Comparison of ENCODE assay signal across 17 cellular contexts in the genomic region with DNA sequence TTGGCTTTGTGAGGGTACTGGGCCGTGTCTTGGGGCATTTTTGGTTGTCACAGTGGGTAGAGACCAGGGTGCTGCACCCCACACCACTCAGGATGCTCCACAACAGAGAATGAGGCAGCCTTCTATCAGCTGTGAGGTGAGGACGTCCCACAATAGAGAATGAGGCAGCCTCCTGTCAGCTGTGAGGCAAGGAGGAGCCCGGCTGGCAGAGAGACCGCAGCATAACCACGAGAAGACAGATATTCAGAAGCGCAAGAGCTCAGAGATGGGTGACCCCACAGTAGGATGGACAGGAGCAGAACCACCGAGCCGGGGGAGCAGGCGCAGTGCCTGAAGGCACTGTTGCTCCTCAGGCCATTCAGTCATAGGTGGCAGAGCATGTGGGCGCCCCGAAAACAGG. TPM values are rescaled to one million over a fixed set of nuclear protein-coding genes. Genes with fewer than 3 reads are reported as not detected.
DNase-seq lines count a peak whose midpoint lies in the region; ATAC-seq and TF ChIP-seq lines count a peak whose summit lies in the region.
"Had no signal": no experiment of that assay in that cellular context is flagged by ENCODE, and none has a peak within 500 bp of the region (broad histone marks: within the 10 kb centered on the region; RNA-seq: fewer than 3 reads in every experiment).

No MANE protein-coding gene starts in this region.

- no peak for TF ChIP-seq CTCF in lower lobe of right lung (IDR thresholded peaks at IDR 0.05)

- no peaks in the 10 kb centered on the region for H3K27me3 ChIP-seq in mesenchymal stem cell (ENCODE audit: control insufficient read depth in 1 of 2, insufficient read depth in 1 of 2, low read length in 2 of 2)
- no peaks in the 10 kb centered on the region for H3K27me3 ChIP-seq in lower lobe of right lung (ENCODE audit: low read depth)

- H3K9me3 ChIP-seq in T-helper 17 cell (ENCODE audit: control insufficient read depth, low read length, poor library complexity, severe bottlenecking) (no peaks in the 10 kb centered on the region), mesenchymal stem cell (ENCODE audit: control insufficient read depth, low read length) (no peaks in the 10 kb centered on the region), lower lobe of right lung (no peaks in the 10 kb centered on the region)
- H3K9me3 ChIP-seq: Caco-2 had no signal

- ATAC-seq in activated naive CD4-positive, alpha-beta T cell treated with anti-CD3 and anti-CD28 coated beads, Interleukin-2, amount 50 U/mL, for 72 hours, result no peak
- ATAC-seq in T-helper 17 cell (no peak), lower lobe of right lung (no peak), HG02970 (IDR thresholded peaks at IDR 0.05; ENCODE audit: low FRiP score, unreplicated experiment) (no peak)
- no peak for ATAC-seq in stimulated activated effector memory CD8-positive, alpha-beta T cell treated with anti-CD3 and anti-CD28 coated beads, Interleukin-12 subunit alpha, Interleukin-12 subunit beta, amount 100 ng/mL, for 72 hours

- peaks cover 56% of the 10 kb centered on the region for H3K79me1 ChIP-seq in mesenchymal stem cell (replicated peaks; ENCODE audit: low read length, poor library complexity, severe bottlenecking)

- peaks cover 20% of the 10 kb centered on the region for H3K4me1 ChIP-seq in mesenchymal stem cell (ENCODE audit: control insufficient read depth, insufficient read depth, low read depth, low read length)
- H3K4me1 ChIP-seq in lower lobe of right lung, result no peaks in the 10 kb centered on the region
- H3K4me1 ChIP-seq: Caco-2 had no signal

- CTCF ChIA-PET in activated naive CD4-positive, alpha-beta T cell treated with anti-CD3 and anti-CD28 coated beads, Interleukin-2, amount 10 ng/mL, durations not matched to agents 7 days and 5 days (lab: Charles Lee), result no interaction called here

- peaks cover 0 to 5% of the 10 kb centered on the region in 2 donors for H3K36me3 Mint-ChIP-seq in activated naive CD4-positive, alpha-beta T cell treated with anti-CD3 and anti-CD28 coated beads, Interleukin-2, amount 50 U/mL, for 72 hours
- peaks cover 38% of the 10 kb centered on the region for H3K36me3 Mint-ChIP-seq in activated naive CD4-positive, alpha-beta T cell treated with anti-CD3 and anti-CD28 coated beads, Interleukin-2, amount 10 ng/mL, durations not matched to agents 7 days and 5 days
- H3K36me3 Mint-ChIP-seq in T-helper 17 cell (ENCODE audit: low read depth), result peaks cover 7% of the 10 kb centered on the region
- peaks cover 50% of the 10 kb centered on the region for H3K36me3 Mint-ChIP-seq in stimulated activated effector memory CD8-positive, alpha-beta T cell treated with anti-CD3 and anti-CD28 coated beads, Interleukin-12 subunit alpha, Interleukin-12 subunit beta, amount 100 ng/mL, for 72 hours

- H2AK5ac ChIP-seq in mesenchymal stem cell (ENCODE audit: low read length, severe bottlenecking), result no peak overlapping the region

- H3K27ac ChIP-seq in mesenchymal stem cell (ENCODE audit: low read length, poor library complexity, severe bottlenecking) (no peak overlapping the region), lower lobe of right lung (no peak overlapping the region)

- no peaks in the 10 kb centered on the region for H3K9me3 Mint-ChIP-seq in activated naive CD4-positive, alpha-beta T cell treated with anti-CD3 and anti-CD28 coated beads, Interleukin-2, amount 50 U/mL, for 72 hours
- no peaks in the 10 kb centered on the region for H3K9me3 Mint-ChIP-seq in activated naive CD4-positive, alpha-beta T cell treated with anti-CD3 and anti-CD28 coated beads, Interleukin-2, amount 10 ng/mL, durations not matched to agents 7 days and 5 days
- no peaks in the 10 kb centered on the region for H3K9me3 Mint-ChIP-seq in stimulated activated effector memory CD8-positive, alpha-beta T cell treated with anti-CD3 and anti-CD28 coated beads, Interleukin-12 subunit alpha, Interleukin-12 subunit beta, amount 100 ng/mL, for 72 hours
- H3K9me3 Mint-ChIP-seq: CD8-positive, alpha-beta memory T cell; H9; IgD-negative memory B cell had no signal

- H3K4me1 Mint-ChIP-seq in activated naive CD4-positive, alpha-beta T cell treated with anti-CD3 and anti-CD28 coated beads, Interleukin-2, amount 10 ng/mL, durations not matched to agents 7 days and 5 days, result peaks cover 40% of the 10 kb centered on the region
- peaks cover 19% of the 10 kb centered on the region for H3K4me1 Mint-ChIP-seq in T-helper 17 cell
- peaks cover 57% of the 10 kb centered on the region for H3K4me1 Mint-ChIP-seq in stimulated activated effector memory CD8-positive, alpha-beta T cell treated with anti-CD3 and anti-CD28 coated beads, Interleukin-12 subunit alpha, Interleukin-12 subunit beta, amount 100 ng/mL, for 72 hours

- H3K4me3 ChIP-seq in mesenchymal stem cell (ENCODE audit: insufficient read depth in 1 of 2, low read depth in 1 of 2, low read length in 2 of 2) (no peak overlapping the region), lower lobe of right lung (no peak overlapping the region)

- no peak overlapping the region for H3K9ac ChIP-seq in mesenchymal stem cell (ENCODE audit: low read length)

- no peak overlapping the region for H3K4ac ChIP-seq in mesenchymal stem cell (ENCODE audit: low read depth in 1 of 2, low read length in 2 of 2)

- no peak overlapping the region for H3K4me3 Mint-ChIP-seq in activated naive CD4-positive, alpha-beta T cell treated with anti-CD3 and anti-CD28 coated beads, Interleukin-2, amount 10 ng/mL, durations not matched to agents 7 days and 5 days
- H3K4me3 Mint-ChIP-seq in T-helper 17 cell, result no peak overlapping the region
- no peak overlapping the region for H3K4me3 Mint-ChIP-seq in stimulated activated effector memory CD8-positive, alpha-beta T cell treated with anti-CD3 and anti-CD28 coated beads, Interleukin-12 subunit alpha, Interleukin-12 subunit beta, amount 100 ng/mL, for 72 hours
- H3K4me3 Mint-ChIP-seq: B cell; CD14-positive monocyte; CD8-positive, alpha-beta memory T cell; H9; IgD-negative memory B cell had no signal

- H3K36me3 ChIP-seq in mesenchymal stem cell (ENCODE audit: control insufficient read depth in 1 of 2, insufficient read depth in 2 of 2, low read depth in 1 of 2, low read length in 2 of 2), result peaks cover 60 to 86% of the 10 kb centered on the region in 2 experiments
- H3K36me3 ChIP-seq in lower lobe of right lung, result peaks cover 68% of the 10 kb centered on the region

- H3K18ac ChIP-seq in mesenchymal stem cell (ENCODE audit: low read depth in 1 of 2, low read length in 2 of 2), result no peak overlapping the region

- H2BK120ac ChIP-seq in mesenchymal stem cell (ENCODE audit: low read depth, low read length), result no peak overlapping the region

- peak overlapping the region; percentile 32 for H4K91ac ChIP-seq in mesenchymal stem cell (ENCODE audit: low read length)

- H2BK15ac ChIP-seq in mesenchymal stem cell (ENCODE audit: low read depth, poor library complexity, severe bottlenecking), result no peak overlapping the region

- H3K27ac Mint-ChIP-seq in activated naive CD4-positive, alpha-beta T cell treated with anti-CD3 and anti-CD28 coated beads, Interleukin-2, amount 50 U/mL, for 72 hours, result peak overlapping the region; percentile 25 to 52
- no peak overlapping the region for H3K27ac Mint-ChIP-seq in activated naive CD4-positive, alpha-beta T cell treated with anti-CD3 and anti-CD28 coated beads, Interleukin-2, amount 10 ng/mL, durations not matched to agents 7 days and 5 days
- peak overlapping the region; percentile 37 for H3K27ac Mint-ChIP-seq in T-helper 17 cell
- peak overlapping the region; percentile 64 for H3K27ac Mint-ChIP-seq in stimulated activated effector memory CD8-positive, alpha-beta T cell treated with anti-CD3 and anti-CD28 coated beads, Interleukin-12 subunit alpha, Interleukin-12 subunit beta, amount 100 ng/mL, for 72 hours
- H3K27ac Mint-ChIP-seq: B cell had no signal

- no peak overlapping the region for H3K4me2 ChIP-seq in mesenchymal stem cell (ENCODE audit: low read length, poor library complexity, severe bottlenecking)

- no peak for DNase-seq in activated naive CD4-positive, alpha-beta T cell treated with anti-CD3 and anti-CD28 coated beads, Interleukin-2, amount 50 U/mL, for 72 hours (ENCODE audit: low spot score in 2 of 2)
- no peak for DNase-seq in activated naive CD4-positive, alpha-beta T cell treated with anti-CD3 and anti-CD28 coated beads, Interleukin-2, amount 10 ng/mL, durations not matched to agents 7 days and 5 days
- no peak for DNase-seq in T-helper 17 cell
- no peak for DNase-seq in mesenchymal stem cell
- no peak for DNase-seq in stimulated activated effector memory CD8-positive, alpha-beta T cell treated with anti-CD3 and anti-CD28 coated beads, Interleukin-12 subunit alpha, Interleukin-12 subunit beta, amount 100 ng/mL, for 72 hours (ENCODE audit: low spot score in 2 of 2)
- no peak for DNase-seq in lower lobe of right lung
- DNase-seq: ACHN; Caco-2; CD8-positive, alpha-beta memory T cell; DND-41; GDM1; GOT3; H9 had no signal

- no peak overlapping the region for H4K8ac ChIP-seq in mesenchymal stem cell (ENCODE audit: low read length)

- H2BK5ac ChIP-seq in mesenchymal stem cell (ENCODE audit: low read depth, low read length, poor library complexity, severe bottlenecking), result no peak overlapping the region

- intact Hi-C loops in lower lobe of right lung (cut with DNase I), result no loop called here

- H3K27me3 Mint-ChIP-seq in activated naive CD4-positive, alpha-beta T cell treated with anti-CD3 and anti-CD28 coated beads, Interleukin-2, amount 10 ng/mL, durations not matched to agents 7 days and 5 days, result no peaks in the 10 kb centered on the region
- no peaks in the 10 kb centered on the region for H3K27me3 Mint-ChIP-seq in T-helper 17 cell
- H3K27me3 Mint-ChIP-seq: B cell; CD8-positive, alpha-beta memory T cell; IgD-negative memory B cell had no signal

- no peak overlapping the region for H2AFZ ChIP-seq in mesenchymal stem cell (ENCODE audit: low read depth, low read length)

- H2BK12ac ChIP-seq in mesenchymal stem cell (ENCODE audit: low read length in 2 of 2), result no peak overlapping the region

- 94% methylated on average over 11 of the region's 11 CpGs for WGBS in mesenchymal stem cell

- no peak overlapping the region for H3K23ac ChIP-seq in mesenchymal stem cell (ENCODE audit: low read length in 2 of 2)

- H3K14ac ChIP-seq in mesenchymal stem cell (ENCODE audit: low read length in 2 of 2), result no peak overlapping the region

RNA-seq across cellular contexts. Expression of a gene that starts 47.6 kb away (rescaled TPM):
- 10 to 100 TPM; 37.3 to 58.0 TPM for total RNA-seq in activated naive CD4-positive, alpha-beta T cell treated with anti-CD3 and anti-CD28 coated beads, Interleukin-2, amount 50 U/mL, for 72 hours
- total RNA-seq in T-helper 17 cell, result 10 to 100 TPM; 71.1 to 74.0 TPM
- 75.8 TPM for polyA plus RNA-seq in mesenchymal stem cell (2013, experiment 1 of 2)
- polyA plus RNA-seq in mesenchymal stem cell (2013, experiment 2 of 2), result 83.6 TPM
- total RNA-seq in lower lobe of right lung, result 130 TPM
